In the genomic region with DNA sequence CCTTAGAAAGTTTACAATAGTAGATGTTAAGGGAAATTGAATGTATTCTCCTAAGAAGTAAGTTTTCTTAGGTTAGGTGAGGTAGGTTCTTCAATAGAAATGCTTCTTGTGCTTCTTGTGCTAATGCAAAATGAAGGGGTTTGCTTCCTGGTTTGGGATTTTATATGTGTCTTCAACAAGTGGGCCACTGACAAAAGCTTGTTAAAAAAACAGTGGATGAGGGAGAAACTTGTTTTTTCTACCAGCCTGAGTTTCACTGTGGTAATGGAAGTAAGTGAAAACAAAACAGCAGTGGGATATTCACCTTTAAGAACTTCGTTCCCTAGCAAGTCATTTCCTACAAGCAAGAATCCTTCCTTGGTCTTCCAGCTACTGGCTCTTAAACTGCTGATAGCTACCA, we compare ENCODE assay signal across 37 cellular contexts.
"Had no signal": no experiment of that assay in that cellular context is flagged by ENCODE, and none has a peak within 500 bp of the region (broad histone marks: within the 10 kb centered on the region; RNA-seq: fewer than 3 reads in every experiment).

No MANE protein-coding gene starts in this region.

- FAIRE-seq: astrocyte, TTC549 had no signal

- H3K9me3 ChIP-seq: adrenal gland, body of pancreas, breast epithelium had no signal

- H3K4me3 Mint-ChIP-seq: activated B cell treated with CpG ODN at 0.5 μM for 24 hours; activated CD4-positive, alpha-beta memory T cell treated with anti-CD3 and anti-CD28 coated beads for 36 hours; activated CD4-positive, alpha-beta T cell treated with anti-CD3 and anti-CD28 coated beads, Interleukin-2, amount 10 ng/mL, durations not matched to agents 24 days and 14 days; activated CD8-positive, alpha-beta T cell treated with anti-CD3 and anti-CD28 coated beads for 36 hours; activated naive CD4-positive, alpha-beta T cell treated with anti-CD3 and anti-CD28 coated beads for 36 hours; activated naive CD8-positive, alpha-beta T cell treated with anti-CD3 and anti-CD28 coated beads for 36 hours; activated T-cell treated with anti-CD3 and anti-CD28 coated beads, Interleukin-2, amount 50 U/mL, for 4 hours; activated T-cell treated with anti-CD3 and anti-CD28 coated beads, Interleukin-2, amount 50 U/mL, for 72 hours; activated T-helper 1 cell treated with anti-CD3 and anti-CD28 coated beads, Interleukin-12 subunit alpha, Interleukin-12 subunit beta, Interleukin-2, Interleukin-4 antibody, amounts not matched to agents 30 ng/mL and 10 ng/mL and 1 ng/mL, durations not matched to agents 14 hours and 24 hours and 36 hours; activated T-helper 17 cell treated with anti-CD3 and anti-CD28 coated beads, Interleukin-2, amount 50 U/mL, for 72 hours; T-helper 1 cell treated with Interleukin-12 subunit alpha and Interleukin-12 subunit beta and Interleukin-4 antibody, amounts not matched to agents 30 μg/mL and 1 μg/mL, for 36 hours; T-helper 2 cell treated with Interferon-gamma antibody and Interleukin-4, amounts not matched to agents 5 μg/mL and 100 μg/mL, for 36 hours had no signal

- H3K27me3 Mint-ChIP-seq: activated B cell treated with CpG ODN at 0.5 μM for 24 hours; activated CD4-positive, alpha-beta T cell treated with anti-CD3 and anti-CD28 coated beads, Interleukin-2, amount 10 ng/mL, durations not matched to agents 24 days and 14 days; activated CD8-positive, alpha-beta T cell treated with anti-CD3 and anti-CD28 coated beads for 36 hours; activated naive CD8-positive, alpha-beta T cell treated with anti-CD3 and anti-CD28 coated beads for 36 hours; activated T-helper 17 cell treated with anti-CD3 and anti-CD28 coated beads, Interleukin-2, amount 50 U/mL, for 72 hours had no signal

- DNase-seq: activated B cell treated with CpG ODN at 0.5 μM for 24 hours; activated CD4-positive, alpha-beta memory T cell treated with anti-CD3 and anti-CD28 coated beads for 36 hours; activated CD4-positive, alpha-beta T cell treated with anti-CD3 and anti-CD28 coated beads for 4 hours; activated CD4-positive, alpha-beta T cell treated with anti-CD3 and anti-CD28 coated beads, Interleukin-2, amount 10 ng/mL, durations not matched to agents 24 days and 14 days; activated CD4-positive, alpha-beta T cell treated with anti-CD3 and anti-CD28 coated beads, Interleukin-2, amount 50 U/mL, for 1 hour; activated CD4-positive, alpha-beta T cell treated with anti-CD3 and anti-CD28 coated beads, Interleukin-2, amount 50 U/mL, for 4 hours; activated CD4-positive, CD25-positive, alpha-beta regulatory T cell treated with anti-CD3 and anti-CD28 coated beads, Interleukin-2, amount 50 U/mL, for 72 hours; activated CD8-positive, alpha-beta memory T cell treated with anti-CD3 and anti-CD28 coated beads, Interleukin-2, amount 50 U/mL, for 4 hours; activated CD8-positive, alpha-beta T cell treated with anti-CD3 and anti-CD28 coated beads for 36 hours; activated effector memory CD4-positive, alpha-beta T cell treated with anti-CD3 and anti-CD28 coated beads, Interleukin-2, amount 50 U/mL, for 16 hours; activated gamma-delta T cell treated with Interleukin-2 at 50 U/mL for 16 hours; activated naive CD4-positive, alpha-beta T cell; activated naive CD4-positive, alpha-beta T cell treated with anti-CD3 and anti-CD28 coated beads for 36 hours; activated naive CD4-positive, alpha-beta T cell treated with anti-CD3 and anti-CD28 coated beads, Interleukin-2, amount 50 U/mL, for 16 hours; activated naive CD8-positive, alpha-beta T cell treated with anti-CD3 and anti-CD28 coated beads for 36 hours; activated T-cell treated with anti-CD3 and anti-CD28 coated beads for 4 hours; activated T-cell treated with anti-CD3 and anti-CD28 coated beads, Interleukin-2, amount 50 U/mL, for 1 hour; activated T-cell treated with anti-CD3 and anti-CD28 coated beads, Interleukin-2, amount 50 U/mL, for 4 hours; activated T-cell treated with anti-CD3 and anti-CD28 coated beads, Interleukin-2, amount 50 U/mL, for 72 hours; adrenal gland; amniotic stem cell; aorta; body of pancreas; brain microvascular endothelial cell; central memory CD4-positive, alpha-beta T cell; T-helper 1 cell; T-helper 2 cell; T-helper 9 cell had no signal

- H3K36me3 Mint-ChIP-seq: activated CD4-positive, alpha-beta memory T cell treated with anti-CD3 and anti-CD28 coated beads for 36 hours; activated naive CD4-positive, alpha-beta T cell treated with anti-CD3 and anti-CD28 coated beads, Interleukin-2, amount 50 U/mL, for 72 hours; activated naive CD8-positive, alpha-beta T cell treated with anti-CD3 and anti-CD28 coated beads for 36 hours had no signal

- H3K36me3 ChIP-seq: adrenal gland, brain microvascular endothelial cell had no signal

- H3K27me3 ChIP-seq: adrenal gland, body of pancreas, brain microvascular endothelial cell, breast epithelium had no signal

- ATAC-seq: activated CD8-positive, alpha-beta T cell treated with anti-CD3 and anti-CD28 coated beads for 36 hours; activated naive CD4-positive, alpha-beta T cell treated with anti-CD3 and anti-CD28 coated beads, Interleukin-2, amount 50 U/mL, for 72 hours; activated T-cell treated with anti-CD3 and anti-CD28 coated beads, Interleukin-2, amount 50 U/mL, for 4 hours; activated T-cell treated with anti-CD3 and anti-CD28 coated beads, Interleukin-2, amount 50 U/mL, for 72 hours; activated T-helper 17 cell treated with anti-CD3 and anti-CD28 coated beads, Interleukin-2, amount 50 U/mL, for 72 hours; body of pancreas had no signal

- H3K4me1 Mint-ChIP-seq: activated B cell treated with CpG ODN at 0.5 μM for 24 hours; activated CD4-positive, alpha-beta T cell treated with anti-CD3 and anti-CD28 coated beads, Interleukin-2, amount 10 ng/mL, durations not matched to agents 24 days and 14 days; activated naive CD8-positive, alpha-beta T cell treated with anti-CD3 and anti-CD28 coated beads for 36 hours; activated T-helper 17 cell treated with anti-CD3 and anti-CD28 coated beads, Interleukin-2, amount 50 U/mL, for 72 hours had no signal

- H3K4me3 ChIP-seq: adrenal gland, body of pancreas, breast epithelium had no signal

- H3K27ac ChIP-seq: adrenal gland, body of pancreas, brain microvascular endothelial cell, breast epithelium, VCaP had no signal

- H3K9me3 Mint-ChIP-seq: activated CD4-positive, alpha-beta memory T cell treated with anti-CD3 and anti-CD28 coated beads for 36 hours; activated CD4-positive, alpha-beta T cell treated with anti-CD3 and anti-CD28 coated beads, Interleukin-2, amount 10 ng/mL, durations not matched to agents 24 days and 14 days; activated CD8-positive, alpha-beta T cell treated with anti-CD3 and anti-CD28 coated beads for 36 hours; activated naive CD4-positive, alpha-beta T cell treated with anti-CD3 and anti-CD28 coated beads for 36 hours; activated naive CD8-positive, alpha-beta T cell treated with anti-CD3 and anti-CD28 coated beads for 36 hours; activated T-cell treated with anti-CD3 and anti-CD28 coated beads, Interleukin-2, amount 50 U/mL, for 4 hours; activated T-cell treated with anti-CD3 and anti-CD28 coated beads, Interleukin-2, amount 50 U/mL, for 72 hours; activated T-helper 1 cell treated with anti-CD3 and anti-CD28 coated beads, Interleukin-12 subunit alpha, Interleukin-12 subunit beta, Interleukin-2, Interleukin-4 antibody, amounts not matched to agents 30 ng/mL and 10 ng/mL and 1 ng/mL, durations not matched to agents 14 hours and 24 hours and 36 hours; activated T-helper 17 cell treated with anti-CD3 and anti-CD28 coated beads, Interleukin-2, amount 50 U/mL, for 72 hours; T-helper 1 cell treated with Interleukin-12 subunit alpha and Interleukin-12 subunit beta and Interleukin-4 antibody, amounts not matched to agents 30 μg/mL and 1 μg/mL, for 36 hours; T-helper 2 cell treated with Interferon-gamma antibody and Interleukin-4, amounts not matched to agents 5 μg/mL and 100 μg/mL, for 36 hours had no signal

- H3K4me1 ChIP-seq: adrenal gland, body of pancreas, breast epithelium had no signal

- H3K27ac Mint-ChIP-seq: activated B cell treated with CpG ODN at 0.5 μM for 24 hours; activated CD4-positive, alpha-beta memory T cell treated with anti-CD3 and anti-CD28 coated beads for 36 hours; activated CD4-positive, alpha-beta T cell treated with anti-CD3 and anti-CD28 coated beads, Interleukin-2, amount 10 ng/mL, durations not matched to agents 24 days and 14 days; activated CD8-positive, alpha-beta T cell treated with anti-CD3 and anti-CD28 coated beads for 36 hours; activated naive CD4-positive, alpha-beta T cell treated with anti-CD3 and anti-CD28 coated beads for 36 hours; activated naive CD4-positive, alpha-beta T cell treated with anti-CD3 and anti-CD28 coated beads, Interleukin-2, amount 50 U/mL, for 72 hours; activated naive CD8-positive, alpha-beta T cell treated with anti-CD3 and anti-CD28 coated beads for 36 hours; activated T-cell treated with anti-CD3 and anti-CD28 coated beads, Interleukin-2, amount 50 U/mL, for 72 hours; activated T-helper 1 cell treated with anti-CD3 and anti-CD28 coated beads, Interleukin-12 subunit alpha, Interleukin-12 subunit beta, Interleukin-2, Interleukin-4 antibody, amounts not matched to agents 30 ng/mL and 10 ng/mL and 1 ng/mL, durations not matched to agents 14 hours and 24 hours and 36 hours; activated T-helper 17 cell treated with anti-CD3 and anti-CD28 coated beads, Interleukin-2, amount 50 U/mL, for 72 hours; T-helper 1 cell treated with Interleukin-12 subunit alpha and Interleukin-12 subunit beta and Interleukin-4 antibody, amounts not matched to agents 30 μg/mL and 1 μg/mL, for 36 hours; T-helper 2 cell treated with Interferon-gamma antibody and Interleukin-4, amounts not matched to agents 5 μg/mL and 100 μg/mL, for 36 hours had no signal
